In the genomic region with DNA sequence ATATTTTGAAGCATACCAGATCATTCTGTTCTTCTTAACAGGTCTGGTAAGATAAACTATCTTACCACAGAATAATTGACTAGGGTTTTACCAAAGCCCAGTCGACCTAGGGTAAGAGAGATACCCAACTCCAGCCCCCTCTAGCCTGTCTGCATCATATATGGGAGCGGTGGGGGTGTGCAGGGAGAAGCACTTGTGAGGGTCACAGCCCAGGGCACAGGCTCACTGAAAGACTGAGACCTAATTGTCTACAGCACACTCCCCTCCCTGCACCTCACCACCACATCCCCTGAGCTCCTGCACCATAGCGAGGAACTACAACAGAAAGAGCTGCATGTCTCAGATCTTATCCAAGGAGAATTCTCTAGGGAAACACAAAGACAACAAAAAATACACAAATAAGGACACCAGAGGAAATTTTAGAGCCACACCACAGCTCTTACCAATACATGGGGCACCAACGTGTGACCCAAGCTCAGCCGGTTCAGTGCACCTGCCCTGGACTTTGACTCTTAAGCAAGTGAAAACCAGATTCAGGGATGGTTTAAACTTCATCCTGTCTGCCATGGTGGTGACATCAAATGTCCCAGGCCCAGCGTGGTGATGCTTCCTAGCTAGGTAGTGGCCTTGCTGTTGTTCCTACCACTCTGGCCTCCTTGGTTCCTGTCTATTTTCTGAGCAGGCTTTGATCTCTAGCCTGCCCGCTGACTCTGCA, we compare ENCODE assay signal across 26 cellular contexts.
"Had no signal": no experiment of that assay in that cellular context is flagged by ENCODE, and none has a peak within 500 bp of the region (broad histone marks: within the 10 kb centered on the region; RNA-seq: fewer than 3 reads in every experiment).

No MANE protein-coding gene starts in this region.

- H3K4me3 ChIP-seq: cardiac muscle cell, SK-N-MC had no signal

- H3K4me3 Mint-ChIP-seq: activated B cell treated with CpG ODN at 0.5 μM for 24 hours; activated CD4-positive, alpha-beta T cell treated with anti-CD3 and anti-CD28 coated beads, Interleukin-2, amount 10 ng/mL, durations not matched to agents 24 days and 14 days; activated naive CD4-positive, alpha-beta T cell treated with anti-CD3 and anti-CD28 coated beads for 36 hours; activated naive CD8-positive, alpha-beta T cell; activated T-helper 17 cell treated with anti-CD3 and anti-CD28 coated beads, Interleukin-2, amount 50 U/mL, for 72 hours; T-cell had no signal

- ATAC-seq: activated T-helper 17 cell treated with anti-CD3 and anti-CD28 coated beads, Interleukin-2, amount 50 U/mL, for 72 hours; Panc1; Right ventricle myocardium inferior; T-cell had no signal

- DNase-seq: activated B cell treated with CpG ODN at 0.5 μM for 24 hours; activated CD4-positive, alpha-beta T cell treated with anti-CD3 and anti-CD28 coated beads for 1 hour; activated CD4-positive, alpha-beta T cell treated with anti-CD3 and anti-CD28 coated beads, Interleukin-2, amount 10 ng/mL, durations not matched to agents 24 days and 14 days; activated CD4-positive, alpha-beta T cell treated with anti-CD3 and anti-CD28 coated beads, Interleukin-2, amount 50 U/mL, for 48 hours; activated gamma-delta T cell; activated naive CD4-positive, alpha-beta T cell treated with anti-CD3 and anti-CD28 coated beads for 36 hours; activated T-cell treated with anti-CD3 and anti-CD28 coated beads for 4 hours; activated T-cell treated with anti-CD3 and anti-CD28 coated beads, Interleukin-2, amount 50 U/mL, for 48 hours; brain microvascular endothelial cell; KG1; NCI-H1694 treated with DMSO at 0.1 percent for 48 hours; NCI-H2029 treated with DMSO at 0.1 percent for 48 hours; NCI-H510A treated with DMSO at 0.1 percent for 48 hours; NK-92 treated with Interleukin-12 subunit alpha and Interleukin-12 subunit beta, amount 100 ng/mL, for 24 hours; OCI-M1; RPMI8226; T-cell; T-helper 2 cell; T1000 had no signal

- H3K27ac Mint-ChIP-seq: activated B cell treated with CpG ODN at 0.5 μM for 24 hours; activated CD4-positive, alpha-beta T cell treated with anti-CD3 and anti-CD28 coated beads, Interleukin-2, amount 10 ng/mL, durations not matched to agents 24 days and 14 days; activated naive CD4-positive, alpha-beta T cell treated with anti-CD3 and anti-CD28 coated beads for 36 hours; activated naive CD8-positive, alpha-beta T cell; activated T-helper 17 cell treated with anti-CD3 and anti-CD28 coated beads, Interleukin-2, amount 50 U/mL, for 72 hours; T-cell had no signal

- H3K9me3 Mint-ChIP-seq: activated B cell treated with CpG ODN at 0.5 μM for 24 hours; activated CD4-positive, alpha-beta T cell treated with anti-CD3 and anti-CD28 coated beads, Interleukin-2, amount 10 ng/mL, durations not matched to agents 24 days and 14 days; activated naive CD4-positive, alpha-beta T cell treated with anti-CD3 and anti-CD28 coated beads for 36 hours; activated T-helper 17 cell treated with anti-CD3 and anti-CD28 coated beads, Interleukin-2, amount 50 U/mL, for 72 hours; T-cell had no signal

- FAIRE-seq: TTC549 had no signal

- H3K27ac ChIP-seq: brain microvascular endothelial cell, cardiac muscle cell, SK-N-MC had no signal

- H3K36me3 ChIP-seq: brain microvascular endothelial cell, cardiac muscle cell had no signal

- H3K4me1 Mint-ChIP-seq: activated B cell treated with CpG ODN at 0.5 μM for 24 hours; activated CD4-positive, alpha-beta T cell treated with anti-CD3 and anti-CD28 coated beads, Interleukin-2, amount 10 ng/mL, durations not matched to agents 24 days and 14 days; activated T-helper 17 cell treated with anti-CD3 and anti-CD28 coated beads, Interleukin-2, amount 50 U/mL, for 72 hours had no signal

- H3K36me3 Mint-ChIP-seq: activated naive CD8-positive, alpha-beta T cell; T-cell had no signal

- H3K27me3 ChIP-seq: cardiac muscle cell had no signal
